ENCODE assay signal across 1 cellular context in genomic region chr10:124388476-124388822, GRCh38.
TF ChIP-seq lines count a peak whose summit lies in the region.

No MANE protein-coding gene starts in this region.

TF ChIP-seq in IMR-90, 13 proteins besides CTCF, POLR2A, EP300 and RAD21:
- TF ChIP-seq MAFK (IDR thresholded peaks at IDR 0.05; ENCODE audit: low read depth, low read length) = no peak
TF ChIP-seq in IMR-90: peak in this region for 0.
